ENCODE assay signal across 16 cellular contexts in genomic region chr15:100249096-100249815, GRCh38.
"Had no signal": no experiment of that assay in that cellular context is flagged by ENCODE, and none has a peak within 500 bp of the region (broad histone marks: within the 10 kb centered on the region; RNA-seq: fewer than 3 reads in every experiment).

No MANE protein-coding gene starts in this region.

- H3K36me3 Mint-ChIP-seq: stimulated activated effector memory CD8-positive, alpha-beta T cell treated with anti-CD3 and anti-CD28 coated beads, Interleukin-12 subunit alpha, Interleukin-12 subunit beta, amount 100 ng/mL, for 72 hours had no signal

- H3K9me3 ChIP-seq: ovary, right lobe of liver, thoracic aorta had no signal

- H3K27me3 ChIP-seq: ovary, right lobe of liver had no signal

- H3K27ac Mint-ChIP-seq: activated naive CD8-positive, alpha-beta T cell; activated T-cell treated with anti-CD3 and anti-CD28 coated beads, Interleukin-2, amount 50 U/mL, for 24 hours; effector memory CD8-positive, alpha-beta T cell; immature natural killer cell; stimulated activated effector memory CD8-positive, alpha-beta T cell treated with anti-CD3 and anti-CD28 coated beads, Interleukin-12 subunit alpha, Interleukin-12 subunit beta, amount 100 ng/mL, for 72 hours had no signal

- H3K4me1 Mint-ChIP-seq: stimulated activated effector memory CD8-positive, alpha-beta T cell treated with anti-CD3 and anti-CD28 coated beads, Interleukin-12 subunit alpha, Interleukin-12 subunit beta, amount 100 ng/mL, for 72 hours had no signal

- H3K9me3 Mint-ChIP-seq: activated T-cell treated with anti-CD3 and anti-CD28 coated beads, Interleukin-2, amount 50 U/mL, for 24 hours; effector memory CD8-positive, alpha-beta T cell; immature natural killer cell; stimulated activated effector memory CD8-positive, alpha-beta T cell treated with anti-CD3 and anti-CD28 coated beads, Interleukin-12 subunit alpha, Interleukin-12 subunit beta, amount 100 ng/mL, for 72 hours had no signal

- DNase-seq: activated CD4-positive, alpha-beta T cell treated with anti-CD3 and anti-CD28 coated beads, Interleukin-2, amount 50 U/mL, for 4 hours; activated T-cell treated with anti-CD3 and anti-CD28 coated beads, Interleukin-2, amount 50 U/mL, for 24 hours; amniotic stem cell; dermis blood vessel endothelial cell; effector memory CD8-positive, alpha-beta T cell; immature natural killer cell; kidney glomerular epithelial cell; left ventricle myocardium superior; stimulated activated CD4-positive, alpha-beta T cell treated with anti-CD3 and anti-CD28 coated beads, Interleukin-4, amount 100 ng/mL, for 1 hour; WERI-Rb-1 had no signal

- H3K27me3 Mint-ChIP-seq: activated naive CD8-positive, alpha-beta T cell; activated T-cell treated with anti-CD3 and anti-CD28 coated beads, Interleukin-2, amount 50 U/mL, for 24 hours; effector memory CD8-positive, alpha-beta T cell had no signal

- ATAC-seq: effector memory CD8-positive, alpha-beta T cell; right lobe of liver had no signal

- H3K4me3 ChIP-seq: ovary, right lobe of liver, smooth muscle cell, thoracic aorta had no signal

- H3K27ac ChIP-seq: ovary, right lobe of liver, thoracic aorta, WERI-Rb-1 had no signal

- H3K36me3 ChIP-seq: ovary, right lobe of liver, thoracic aorta, WERI-Rb-1 had no signal

- H3K4me3 Mint-ChIP-seq: activated naive CD8-positive, alpha-beta T cell; activated T-cell treated with anti-CD3 and anti-CD28 coated beads, Interleukin-2, amount 50 U/mL, for 24 hours; effector memory CD8-positive, alpha-beta T cell; immature natural killer cell; stimulated activated effector memory CD8-positive, alpha-beta T cell treated with anti-CD3 and anti-CD28 coated beads, Interleukin-12 subunit alpha, Interleukin-12 subunit beta, amount 100 ng/mL, for 72 hours had no signal
